In genomic region chr5:143402464-143403356, GRCh38 we compare ENCODE assay signal across 1 cellular context.
TF ChIP-seq lines count a peak whose summit lies in the region.

No MANE protein-coding gene starts in this region.

TF ChIP-seq in HepG2, 621 proteins besides CTCF, POLR2A, EP300 and RAD21 (continued from another document and continues in another):
- TF ChIP-seq, protein P1, sequence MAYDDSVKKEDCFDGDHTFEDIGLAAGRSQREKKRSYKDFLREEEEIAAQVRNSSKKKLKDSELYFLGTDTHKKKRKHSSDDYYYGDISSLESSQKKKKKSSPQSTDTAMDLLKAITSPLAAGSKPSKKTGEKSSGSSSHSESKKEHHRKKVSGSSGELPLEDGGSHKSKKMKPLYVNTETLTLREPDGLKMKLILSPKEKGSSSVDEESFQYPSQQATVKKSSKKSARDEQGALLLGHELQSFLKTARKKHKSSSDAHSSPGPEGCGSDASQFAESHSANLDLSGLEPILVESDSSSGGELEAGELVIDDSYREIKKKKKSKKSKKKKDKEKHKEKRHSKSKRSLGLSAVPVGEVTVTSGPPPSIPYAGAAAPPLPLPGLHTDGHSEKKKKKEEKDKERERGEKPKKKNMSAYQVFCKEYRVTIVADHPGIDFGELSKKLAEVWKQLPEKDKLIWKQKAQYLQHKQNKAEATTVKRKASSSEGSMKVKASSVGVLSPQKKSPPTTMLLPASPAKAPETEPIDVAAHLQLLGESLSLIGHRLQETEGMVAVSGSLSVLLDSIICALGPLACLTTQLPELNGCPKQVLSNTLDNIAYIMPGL (CRISPR knock-in tag; IDR thresholded peaks at IDR 0.05; ENCODE audit: borderline replicate concordance in 1 of 2, low read depth in 1 of 2): 0 out of 4 replicates have a peak, but pooled peaks of 1 of the 2 experiments have one; percentile 24
- TF ChIP-seq ZSCAN12 (CRISPR knock-in tag; IDR thresholded peaks at IDR 0.05) (0 out of 2 replicates have a peak, but pooled peaks have one; percentile 22), ASH2L (IDR thresholded peaks at IDR 0.05; ENCODE audit: insufficient read length, low read depth, low read length) (peak; percentile 62), CBFB (CRISPR knock-in tag; IDR thresholded peaks at IDR 0.05) (no peak), PHF8 (CRISPR knock-in tag; IDR thresholded peaks at IDR 0.05) (peak; percentile 50), NFATC3 (CRISPR knock-in tag; IDR thresholded peaks at IDR 0.05) (no peak), SAP130 (CRISPR knock-in tag; IDR thresholded peaks at IDR 0.05; ENCODE audit: low read depth) (peak; percentile 72), ZSCAN30 (CRISPR knock-in tag; IDR thresholded peaks at IDR 0.05) (no peak), NCOA2 (CRISPR knock-in tag; IDR thresholded peaks at IDR 0.05) (0 out of 2 replicates have a peak, but pooled peaks have one; percentile 5), BRD4 (CRISPR knock-in tag; IDR thresholded peaks at IDR 0.05) (0 out of 2 replicates have a peak, but pooled peaks have one; percentile 9), HOXA5 (CRISPR knock-in tag; IDR thresholded peaks at IDR 0.05) (peak; percentile 35; the same call in 1 of the 2 replicates), NFKB2 (CRISPR knock-in tag; IDR thresholded peaks at IDR 0.05; ENCODE audit: borderline replicate concordance) (0 out of 2 replicates have a peak, but pooled peaks have one; percentile 20), ZNF292 (CRISPR knock-in tag; IDR thresholded peaks at IDR 0.05; ENCODE audit: borderline replicate concordance, low read depth) (0 out of 2 replicates have a peak, but pooled peaks have one; percentile 18), GATAD2A (CRISPR knock-in tag; IDR thresholded peaks at IDR 0.05) (peak; percentile 8; the same call in 1 of the 2 replicates), HNRNPK (IDR thresholded peaks at IDR 0.05; ENCODE audit: low read depth, low read length, poor library complexity, severe bottlenecking) (peak; percentile 28), ZNF501 (CRISPR knock-in tag; IDR thresholded peaks at IDR 0.05) (0 out of 2 replicates have a peak, but pooled peaks have one; percentile 23), ETS1 (CRISPR knock-in tag; IDR thresholded peaks at IDR 0.05) (0 out of 2 replicates have a peak, but pooled peaks have one; percentile 29), MED1 (CRISPR knock-in tag; IDR thresholded peaks at IDR 0.05) (peak; percentile 4), RXRB (CRISPR knock-in tag; IDR thresholded peaks at IDR 0.05; ENCODE audit: borderline replicate concordance) (no peak), ZNF777 (CRISPR knock-in tag; IDR thresholded peaks at IDR 0.05) (peak; percentile 80; the same call in 1 of the 2 replicates), TP53 (CRISPR knock-in tag; conservative IDR thresholded peaks at IDR 0.05) (no peak), SIN3A (IDR thresholded peaks at IDR 0.05; ENCODE audit: borderline replicate concordance, low read depth, low read length) (peak; percentile 28; the same call in 1 of the 2 replicates), ZSCAN31 (CRISPR knock-in tag; IDR thresholded peaks at IDR 0.05; ENCODE audit: low read depth) (0 out of 2 replicates have a peak, but pooled peaks have one; percentile 11), FOXA3 (CRISPR knock-in tag; IDR thresholded peaks at IDR 0.05) (no peak), ZEB1 (IDR thresholded peaks at IDR 0.05; ENCODE audit: insufficient replicate concordance, low read depth) (peak; percentile 30), ZMYM3 (CRISPR knock-in tag; IDR thresholded peaks at IDR 0.05) (0 out of 2 replicates have a peak, but pooled peaks have one; percentile 1), ZFY (CRISPR knock-in tag; IDR thresholded peaks at IDR 0.05) (peak; percentile 16), ZNF232 (CRISPR knock-in tag; IDR thresholded peaks at IDR 0.05; ENCODE audit: borderline replicate concordance) (no peak), ZNF225 (CRISPR knock-in tag; IDR thresholded peaks at IDR 0.05) (0 out of 2 replicates have a peak, but pooled peaks have one; percentile 15), MTF2 (CRISPR knock-in tag; IDR thresholded peaks at IDR 0.05; ENCODE audit: borderline replicate concordance) (0 out of 2 replicates have a peak, but pooled peaks have one; percentile 31), AGO2 (optimal IDR thresholded peaks at IDR 0.05; ENCODE audit: low read depth, low read length) (peak; percentile 27), ZFP37 (CRISPR knock-in tag; IDR thresholded peaks at IDR 0.05; ENCODE audit: borderline replicate concordance) (no peak), HDAC1 (CRISPR knock-in tag; IDR thresholded peaks at IDR 0.05) (0 out of 2 replicates have a peak, but pooled peaks have one; percentile 0), HBP1 (CRISPR knock-in tag; IDR thresholded peaks at IDR 0.05; ENCODE audit: low read depth) (peak; percentile 54; the same call in 1 of the 2 replicates), KDM5A (IDR thresholded peaks at IDR 0.05; ENCODE audit: borderline replicate concordance, low read length) (peak; percentile 65; the same call in 1 of the 2 replicates), ZNF703 (CRISPR knock-in tag; IDR thresholded peaks at IDR 0.05; ENCODE audit: borderline replicate concordance) (0 out of 2 replicates have a peak, but pooled peaks have one; percentile 43), PATZ1 (CRISPR knock-in tag; IDR thresholded peaks at IDR 0.05) (peak; percentile 10; the same call in 1 of the 2 replicates), SOX13 (IDR thresholded peaks at IDR 0.05) (no peak), SOX13 (CRISPR knock-in tag; conservative IDR thresholded peaks at IDR 0.05 in 1 of 2, IDR thresholded peaks at IDR 0.05 in 1 of 2) (no peak), RBFOX2 (IDR thresholded peaks at IDR 0.05; ENCODE audit: low read depth, low read length) (peak; percentile 12; the same call in 1 of the 2 replicates)
- TF ChIP-seq, protein P2, sequence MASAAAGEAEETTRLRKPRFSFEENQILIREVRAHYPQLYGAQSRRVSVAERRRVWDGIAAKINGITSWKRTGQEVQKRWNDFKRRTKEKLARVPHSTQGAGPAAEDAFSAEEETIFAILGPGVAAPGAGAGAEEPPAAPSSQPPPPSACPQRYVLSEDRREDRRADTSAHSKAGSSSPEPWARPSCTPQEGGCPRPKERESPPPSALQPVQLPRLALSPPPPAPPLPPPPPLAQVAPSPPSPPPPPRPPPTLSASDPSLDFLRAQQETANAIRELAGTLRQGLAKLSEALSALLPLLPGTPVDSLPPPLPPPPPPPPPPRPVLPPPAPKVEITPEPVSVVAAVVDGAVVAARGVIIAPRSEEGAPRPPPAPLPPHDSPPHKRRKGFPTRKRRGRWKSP (CRISPR knock-in tag; IDR thresholded peaks at IDR 0.05): 0 out of 2 replicates have a peak, but pooled peaks have one; percentile 24
- TF ChIP-seq, protein P3, sequence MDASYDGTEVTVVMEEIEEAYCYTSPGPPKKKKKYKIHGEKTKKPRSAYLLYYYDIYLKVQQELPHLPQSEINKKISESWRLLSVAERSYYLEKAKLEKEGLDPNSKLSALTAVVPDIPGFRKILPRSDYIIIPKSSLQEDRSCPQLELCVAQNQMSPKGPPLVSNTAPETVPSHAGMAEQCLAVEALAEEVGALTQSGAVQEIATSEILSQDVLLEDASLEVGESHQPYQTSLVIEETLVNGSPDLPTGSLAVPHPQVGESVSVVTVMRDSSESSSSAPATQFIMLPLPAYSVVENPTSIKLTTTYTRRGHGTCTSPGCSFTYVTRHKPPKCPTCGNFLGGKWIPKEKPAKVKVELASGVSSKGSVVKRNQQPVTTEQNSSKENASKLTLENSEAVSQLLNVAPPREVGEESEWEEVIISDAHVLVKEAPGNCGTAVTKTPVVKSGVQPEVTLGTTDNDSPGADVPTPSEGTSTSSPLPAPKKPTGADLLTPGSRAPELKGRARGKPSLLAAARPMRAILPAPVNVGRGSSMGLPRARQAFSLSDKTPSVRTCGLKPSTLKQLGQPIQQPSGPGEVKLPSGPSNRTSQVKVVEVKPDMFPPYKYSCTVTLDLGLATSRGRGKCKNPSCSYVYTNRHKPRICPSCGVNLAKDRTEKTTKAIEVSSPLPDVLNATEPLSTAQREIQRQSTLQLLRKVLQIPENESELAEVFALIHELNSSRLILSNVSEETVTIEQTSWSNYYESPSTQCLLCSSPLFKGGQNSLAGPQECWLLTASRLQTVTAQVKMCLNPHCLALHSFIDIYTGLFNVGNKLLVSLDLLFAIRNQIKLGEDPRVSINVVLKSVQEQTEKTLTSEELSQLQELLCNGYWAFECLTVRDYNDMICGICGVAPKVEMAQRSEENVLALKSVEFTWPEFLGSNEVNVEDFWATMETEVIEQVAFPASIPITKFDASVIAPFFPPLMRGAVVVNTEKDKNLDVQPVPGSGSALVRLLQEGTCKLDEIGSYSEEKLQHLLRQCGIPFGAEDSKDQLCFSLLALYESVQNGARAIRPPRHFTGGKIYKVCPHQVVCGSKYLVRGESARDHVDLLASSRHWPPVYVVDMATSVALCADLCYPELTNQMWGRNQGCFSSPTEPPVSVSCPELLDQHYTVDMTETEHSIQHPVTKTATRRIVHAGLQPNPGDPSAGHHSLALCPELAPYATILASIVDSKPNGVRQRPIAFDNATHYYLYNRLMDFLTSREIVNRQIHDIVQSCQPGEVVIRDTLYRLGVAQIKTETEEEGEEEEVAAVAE (CRISPR knock-in tag; IDR thresholded peaks at IDR 0.05; ENCODE audit: borderline replicate concordance): no peak
- TF ChIP-seq, protein P4, sequence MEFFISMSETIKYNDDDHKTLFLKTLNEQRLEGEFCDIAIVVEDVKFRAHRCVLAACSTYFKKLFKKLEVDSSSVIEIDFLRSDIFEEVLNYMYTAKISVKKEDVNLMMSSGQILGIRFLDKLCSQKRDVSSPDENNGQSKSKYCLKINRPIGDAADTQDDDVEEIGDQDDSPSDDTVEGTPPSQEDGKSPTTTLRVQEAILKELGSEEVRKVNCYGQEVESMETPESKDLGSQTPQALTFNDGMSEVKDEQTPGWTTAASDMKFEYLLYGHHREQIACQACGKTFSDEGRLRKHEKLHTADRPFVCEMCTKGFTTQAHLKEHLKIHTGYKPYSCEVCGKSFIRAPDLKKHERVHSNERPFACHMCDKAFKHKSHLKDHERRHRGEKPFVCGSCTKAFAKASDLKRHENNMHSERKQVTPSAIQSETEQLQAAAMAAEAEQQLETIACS (CRISPR knock-in tag; IDR thresholded peaks at IDR 0.05): peak; percentile 33; the same call in 1 of the 2 replicates
- TF ChIP-seq, protein P5, sequence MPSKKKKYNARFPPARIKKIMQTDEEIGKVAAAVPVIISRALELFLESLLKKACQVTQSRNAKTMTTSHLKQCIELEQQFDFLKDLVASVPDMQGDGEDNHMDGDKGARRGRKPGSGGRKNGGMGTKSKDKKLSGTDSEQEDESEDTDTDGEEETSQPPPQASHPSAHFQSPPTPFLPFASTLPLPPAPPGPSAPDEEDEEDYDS (CRISPR knock-in tag; IDR thresholded peaks at IDR 0.05): no peak
- TF ChIP-seq, protein P6, sequence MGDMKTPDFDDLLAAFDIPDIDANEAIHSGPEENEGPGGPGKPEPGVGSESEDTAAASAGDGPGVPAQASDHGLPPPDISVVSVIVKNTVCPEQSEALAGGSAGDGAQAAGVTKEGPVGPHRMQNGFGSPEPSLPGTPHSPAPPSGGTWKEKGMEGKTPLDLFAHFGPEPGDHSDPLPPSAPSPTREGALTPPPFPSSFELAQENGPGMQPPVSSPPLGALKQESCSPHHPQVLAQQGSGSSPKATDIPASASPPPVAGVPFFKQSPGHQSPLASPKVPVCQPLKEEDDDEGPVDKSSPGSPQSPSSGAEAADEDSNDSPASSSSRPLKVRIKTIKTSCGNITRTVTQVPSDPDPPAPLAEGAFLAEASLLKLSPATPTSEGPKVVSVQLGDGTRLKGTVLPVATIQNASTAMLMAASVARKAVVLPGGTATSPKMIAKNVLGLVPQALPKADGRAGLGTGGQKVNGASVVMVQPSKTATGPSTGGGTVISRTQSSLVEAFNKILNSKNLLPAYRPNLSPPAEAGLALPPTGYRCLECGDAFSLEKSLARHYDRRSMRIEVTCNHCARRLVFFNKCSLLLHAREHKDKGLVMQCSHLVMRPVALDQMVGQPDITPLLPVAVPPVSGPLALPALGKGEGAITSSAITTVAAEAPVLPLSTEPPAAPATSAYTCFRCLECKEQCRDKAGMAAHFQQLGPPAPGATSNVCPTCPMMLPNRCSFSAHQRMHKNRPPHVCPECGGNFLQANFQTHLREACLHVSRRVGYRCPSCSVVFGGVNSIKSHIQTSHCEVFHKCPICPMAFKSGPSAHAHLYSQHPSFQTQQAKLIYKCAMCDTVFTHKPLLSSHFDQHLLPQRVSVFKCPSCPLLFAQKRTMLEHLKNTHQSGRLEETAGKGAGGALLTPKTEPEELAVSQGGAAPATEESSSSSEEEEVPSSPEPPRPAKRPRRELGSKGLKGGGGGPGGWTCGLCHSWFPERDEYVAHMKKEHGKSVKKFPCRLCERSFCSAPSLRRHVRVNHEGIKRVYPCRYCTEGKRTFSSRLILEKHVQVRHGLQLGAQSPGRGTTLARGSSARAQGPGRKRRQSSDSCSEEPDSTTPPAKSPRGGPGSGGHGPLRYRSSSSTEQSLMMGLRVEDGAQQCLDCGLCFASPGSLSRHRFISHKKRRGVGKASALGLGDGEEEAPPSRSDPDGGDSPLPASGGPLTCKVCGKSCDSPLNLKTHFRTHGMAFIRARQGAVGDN (CRISPR knock-in tag; IDR thresholded peaks at IDR 0.05): peak; percentile 31
